In genomic region chrX:41692162-41692749, GRCh38 we compare ENCODE assay signal across 15 cellular contexts. TPM values are rescaled to one million over a fixed set of nuclear protein-coding genes. Genes with fewer than 3 reads are reported as not detected.
A peak's percentile ranks its signal among the peaks of the same experiment; 100 is the strongest.
DNase-seq lines count a peak whose midpoint lies in the region; ATAC-seq and TF ChIP-seq lines count a peak whose summit lies in the region.
"Had no signal": no experiment of that assay in that cellular context is flagged by ENCODE, and none has a peak within 500 bp of the region (broad histone marks: within the 10 kb centered on the region; RNA-seq: fewer than 3 reads in every experiment).

No MANE protein-coding gene starts in this region.

- no peak overlapping the region for H3K4me3 ChIP-seq in ACC112 (ENCODE audit: low read depth, low read length)

- no peak overlapping the region for H3K4me3 Mint-ChIP-seq in WTC11
- H3K4me3 Mint-ChIP-seq: mesothelial cell of epicardium had no signal

- ATAC-seq in left ventricle myocardium superior (peak; percentile 88), GM21381 (IDR thresholded peaks at IDR 0.05; ENCODE audit: unreplicated experiment) (no peak), WTC11 (no peak)

- no peaks in the 10 kb centered on the region for H3K36me3 ChIP-seq in ACC112 (ENCODE audit: insufficient read depth, low read length)
- H3K36me3 ChIP-seq: breast epithelium had no signal

- no peaks in the 10 kb centered on the region for H3K27me3 ChIP-seq in ACC112 (ENCODE audit: insufficient read depth, low read length)

- H3K9me3 Mint-ChIP-seq in WTC11: no peaks in the 10 kb centered on the region

- H3K27ac ChIP-seq in ACC112 (ENCODE audit: low read depth, low read length): 0 out of 2 replicates have a peak overlapping the region, but pooled peaks have one; percentile 26
- H3K27ac ChIP-seq: breast epithelium had no signal

- no peak overlapping the region for H2AFZ ChIP-seq in ACC112 (ENCODE audit: low read length, unreplicated experiment)

- no peaks in the 10 kb centered on the region for H3K27me3 Mint-ChIP-seq in WTC11 (ENCODE audit: low read depth)

- peaks cover 1% of the 10 kb centered on the region; the same call in 1 of the 2 replicates for H3K36me3 Mint-ChIP-seq in WTC11

- POLR2A ChIA-PET in WTC11 (lab: Charles Lee): no interaction called here

- no peak for TF ChIP-seq CTCF in WTC11 (IDR thresholded peaks at IDR 0.05)

- H3K4me1 Mint-ChIP-seq in WTC11: peaks cover 7% of the 10 kb centered on the region
- H3K4me1 Mint-ChIP-seq: mesothelial cell of epicardium had no signal

- H3K4me1 ChIP-seq in ACC112 (ENCODE audit: control insufficient read depth, insufficient read depth, low read length, unreplicated experiment): no peaks in the 10 kb centered on the region
- H3K4me1 ChIP-seq: breast epithelium had no signal

- intact Hi-C loops in left ventricle myocardium superior (cut with micrococcal nuclease): no loop called here

- peak; percentile 30 for DNase-seq in DMS79 treated with DMSO at 0.1 percent for 48 hours (lab: John Stamatoyannopoulos, UW)
- peak; percentile 10 for DNase-seq in amniotic epithelial cell (ENCODE audit: low read depth)
- DNase-seq in left ventricle myocardium superior: no peak
- DNase-seq in NCI-H1048 (lab: John Stamatoyannopoulos, UW): no peak
- DNase-seq in WTC11 (ENCODE audit: low spot score): no peak
- no peak for DNase-seq in NCI-H2029 treated with DMSO at 0.1 percent for 48 hours (lab: John Stamatoyannopoulos, UW)
- DNase-seq: activated T-cell treated with anti-CD3 and anti-CD28 coated beads, Interleukin-2, amount 50 U/mL, for 1 hour; C1 segment of cervical spinal cord; NCI-H187; posterior cingulate gyrus had no signal

- CTCF ChIA-PET in WTC11 (lab: Charles Lee): no interaction called here

- H3K79me2 ChIP-seq in ACC112 (ENCODE audit: control insufficient read depth, insufficient read depth, low read length, unreplicated experiment): no peaks in the 10 kb centered on the region

- no peak overlapping the region for H3K27ac Mint-ChIP-seq in WTC11
- H3K27ac Mint-ChIP-seq: mesothelial cell of epicardium had no signal

TF ChIP-seq in WTC11, 78 proteins besides CTCF, POLR2A, EP300 and RAD21:
- TF ChIP-seq AR (CRISPR knock-in tag; IDR thresholded peaks at IDR 0.05): no peak

RNA-seq across cellular contexts. Expression of gene GPR34, which starts 3.5 kb away (rescaled TPM):
- total RNA-seq in left ventricle myocardium superior (8.6 TPM), WTC11 (2021) (0.09 TPM in 1 of 3 replicates, not detected in the others)
- total RNA-seq: endothelial cell of umbilical vein, mesothelial cell of epicardium had no signal

RNA-seq across cellular contexts. Expression of gene GPR82, which starts 31.7 kb away (rescaled TPM):
- 0.27 TPM for total RNA-seq in left ventricle myocardium superior
- not detected in 3 replicates for total RNA-seq in WTC11 (2021)
- total RNA-seq: endothelial cell of umbilical vein, mesothelial cell of epicardium had no signal

Comparison
In these comparisons a context has a peak if more than half of its experiments do, and no peak if none do; other contexts are left out.
1. DNase-seq: peak in DMS79 treated with DMSO at 0.1 percent for 48 hours (single experiment) and amniotic epithelial cell (single experiment); none in left ventricle myocardium superior (single experiment), NCI-H1048 (single experiment), WTC11 (single experiment) and NCI-H2029 treated with DMSO at 0.1 percent for 48 hours (single experiment).